In the genomic region with DNA sequence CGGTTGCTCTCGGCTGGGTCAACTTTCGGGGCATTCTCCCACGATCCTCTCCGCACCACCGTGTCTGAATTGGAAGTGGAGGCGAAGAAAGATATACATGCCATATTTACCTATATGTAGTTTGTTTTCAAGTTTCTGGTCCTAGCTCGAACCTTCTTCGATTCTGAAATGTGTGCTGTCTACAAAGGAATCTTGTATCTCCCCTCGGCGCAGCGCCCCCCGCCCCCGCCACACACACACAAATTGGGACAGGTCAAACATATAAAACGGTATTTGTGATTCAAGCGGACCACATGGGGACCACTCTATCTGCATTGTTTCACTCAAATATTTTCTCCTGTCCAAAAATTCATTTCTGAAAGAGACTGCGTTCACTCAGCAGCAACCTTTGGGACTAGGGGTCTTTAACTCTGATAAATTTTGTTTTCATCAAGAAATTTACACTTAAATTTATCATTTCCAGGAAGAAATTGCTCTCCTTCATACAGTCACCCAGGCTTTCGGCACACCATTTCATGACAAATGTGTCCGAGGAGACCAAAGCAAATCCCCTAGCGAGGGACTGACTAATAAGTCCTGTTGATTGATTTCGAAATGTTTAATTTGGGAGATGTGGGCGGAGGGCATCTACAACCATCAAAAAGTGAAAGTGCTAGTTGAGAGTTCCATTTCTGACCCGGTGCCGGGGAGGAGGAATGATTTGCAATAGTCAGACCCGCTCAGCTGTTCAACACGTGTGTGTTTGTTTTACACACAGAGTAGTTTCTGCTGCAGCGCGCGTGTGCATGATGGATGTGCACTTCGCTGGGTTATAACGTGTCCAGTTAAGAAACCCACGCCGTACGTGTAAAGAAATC, we compare ENCODE assay signal across 8 cellular contexts. TPM values are rescaled to one million over a fixed set of nuclear protein-coding genes. Genes with fewer than 3 reads are reported as not detected.
DNase-seq lines count a peak whose midpoint lies in the region; ATAC-seq and TF ChIP-seq lines count a peak whose summit lies in the region.

No MANE protein-coding gene starts in this region.

- no peak for TF ChIP-seq POLR2A in erythroblast (IDR thresholded peaks at IDR 0.05; ENCODE audit: low read length)

- H3K27me3 Mint-ChIP-seq in stimulated activated naive CD8-positive, alpha-beta T cell treated with anti-CD3 and anti-CD28 coated beads, Interleukin-15, Interleukin-2, amounts not matched to agents 100 ng/mL and 50 ng/mL, for 24 hours = peaks cover 3% of the 10 kb centered on the region

- peak overlapping the region; percentile 99 for H3K27ac Mint-ChIP-seq in stimulated activated naive CD8-positive, alpha-beta T cell treated with anti-CD3 and anti-CD28 coated beads, Interleukin-15, Interleukin-2, amounts not matched to agents 100 ng/mL and 50 ng/mL, for 24 hours

- no peaks in the 10 kb centered on the region for H3K36me3 ChIP-seq in mucosa of descending colon (ENCODE audit: low read depth)

- no peaks in the 10 kb centered on the region for H3K9me3 ChIP-seq in mucosa of descending colon

- H3K9me3 Mint-ChIP-seq in stimulated activated naive CD8-positive, alpha-beta T cell treated with anti-CD3 and anti-CD28 coated beads, Interleukin-15, Interleukin-2, amounts not matched to agents 100 ng/mL and 50 ng/mL, for 24 hours = no peaks in the 10 kb centered on the region

- H3K4me3 ChIP-seq in mucosa of descending colon = peak overlapping the region; percentile 31

- peak; percentile 5 for ATAC-seq in mucosa of descending colon
- no peak for ATAC-seq in HG02852 (IDR thresholded peaks at IDR 0.05; ENCODE audit: unreplicated experiment)

- peaks cover 45% of the 10 kb centered on the region for H3K4me1 ChIP-seq in mucosa of descending colon (ENCODE audit: low read depth)

- TF ChIP-seq CTCF in mucosa of descending colon (IDR thresholded peaks at IDR 0.05) = no peak

- H3K4me3 Mint-ChIP-seq in stimulated activated naive CD8-positive, alpha-beta T cell treated with anti-CD3 and anti-CD28 coated beads, Interleukin-15, Interleukin-2, amounts not matched to agents 100 ng/mL and 50 ng/mL, for 24 hours = peak overlapping the region; percentile 100

- H3K36me3 Mint-ChIP-seq in stimulated activated naive CD8-positive, alpha-beta T cell treated with anti-CD3 and anti-CD28 coated beads, Interleukin-15, Interleukin-2, amounts not matched to agents 100 ng/mL and 50 ng/mL, for 24 hours (ENCODE audit: low read depth) = peaks cover 31% of the 10 kb centered on the region

- peaks cover 67% of the 10 kb centered on the region for H3K4me1 Mint-ChIP-seq in stimulated activated naive CD8-positive, alpha-beta T cell treated with anti-CD3 and anti-CD28 coated beads, Interleukin-15, Interleukin-2, amounts not matched to agents 100 ng/mL and 50 ng/mL, for 24 hours (ENCODE audit: low read depth)

- peak; percentile 44 for DNase-seq in NCI-H2227 (lab: John Stamatoyannopoulos, UW; ENCODE audit: unreplicated experiment)
- DNase-seq in NCI-H2227 treated with DMSO at 0.1 percent for 48 hours (lab: John Stamatoyannopoulos, UW) = no peak
- DNase-seq in NCI-H526 treated with DMSO at 0.1 percent for 48 hours (lab: John Stamatoyannopoulos, UW) = peak; percentile 44
- DNase-seq in activated T-cell treated with anti-CD3 and anti-CD28 coated beads for 48 hours (ENCODE audit: low read depth) = peak; percentile 49
- peak; percentile 73 to 74 for DNase-seq in erythroblast (lab: John Stamatoyannopoulos, UW)
- DNase-seq in mucosa of descending colon = peak; percentile 58 to 71 (median 70)

- intact Hi-C loops in mucosa of descending colon (cut with DNase I, micrococcal nuclease) = no loop called here

RNA-seq across cellular contexts. Expression of gene NR4A3, which starts 1.1 kb away (rescaled TPM):
- 10 to 100 TPM in 1 of 3 donors, under 1 TPM in 2; 0.51 to 25.0 (median 0.69) TPM for total RNA-seq in mucosa of descending colon
